1 cellular context compared by ENCODE assay signal in the genomic region with DNA sequence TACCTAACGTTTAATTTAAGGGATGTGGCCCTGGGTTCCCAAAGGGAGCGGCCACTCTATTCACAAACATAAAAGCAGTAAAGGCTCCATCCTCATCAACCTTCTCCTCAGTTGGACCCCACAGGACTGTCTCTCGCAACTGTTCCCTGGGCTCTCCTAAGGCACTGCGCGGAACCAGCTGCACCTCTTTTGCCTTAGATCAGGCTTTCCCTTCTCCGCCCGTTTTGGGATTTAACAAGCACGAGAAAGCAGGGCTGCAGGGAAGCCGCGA.
TF ChIP-seq lines count a peak whose summit lies in the region.

No MANE protein-coding gene starts in this region.

TF ChIP-seq in HepG2, 621 proteins besides CTCF, POLR2A, EP300 and RAD21 (continues in another document):
- TF ChIP-seq, protein P1, sequence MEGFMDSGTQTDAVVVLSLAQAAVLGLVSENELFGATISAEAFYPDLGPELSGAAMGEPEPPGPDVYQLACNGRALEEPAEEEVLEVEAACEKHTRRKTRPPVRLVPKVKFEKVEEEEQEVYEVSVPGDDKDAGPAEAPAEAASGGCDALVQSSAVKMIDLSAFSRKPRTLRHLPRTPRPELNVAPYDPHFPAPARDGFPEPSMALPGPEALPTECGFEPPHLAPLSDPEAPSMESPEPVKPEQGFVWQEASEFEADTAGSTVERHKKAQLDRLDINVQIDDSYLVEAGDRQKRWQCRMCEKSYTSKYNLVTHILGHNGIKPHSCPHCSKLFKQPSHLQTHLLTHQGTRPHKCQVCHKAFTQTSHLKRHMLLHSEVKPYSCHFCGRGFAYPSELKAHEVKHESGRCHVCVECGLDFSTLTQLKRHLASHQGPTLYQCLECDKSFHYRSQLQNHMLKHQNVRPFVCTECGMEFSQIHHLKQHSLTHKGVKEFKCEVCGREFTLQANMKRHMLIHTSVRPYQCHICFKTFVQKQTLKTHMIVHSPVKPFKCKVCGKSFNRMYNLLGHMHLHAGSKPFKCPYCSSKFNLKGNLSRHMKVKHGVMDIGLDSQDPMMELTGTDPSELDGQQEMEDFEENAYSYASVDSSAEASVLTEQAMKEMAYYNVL (CRISPR knock-in tag; IDR thresholded peaks at IDR 0.05; ENCODE audit: borderline replicate concordance): peak; percentile 3; the same call in 1 of the 2 replicates
- TF ChIP-seq ARID3A (IDR thresholded peaks at IDR 0.05; ENCODE audit: low read depth, low read length) (no peak), ZNF30 (CRISPR knock-in tag; IDR thresholded peaks at IDR 0.05) (0 out of 2 replicates have a peak, but pooled peaks have one; percentile 17), FOXO4 (CRISPR knock-in tag; conservative IDR thresholded peaks at IDR 0.05) (0 out of 2 replicates have a peak, but pooled peaks have one; percentile 18), ZNF17 (CRISPR knock-in tag; IDR thresholded peaks at IDR 0.05) (no peak), PRDM4 (CRISPR knock-in tag; IDR thresholded peaks at IDR 0.05; ENCODE audit: borderline replicate concordance) (no peak), SOX6 (IDR thresholded peaks at IDR 0.05) (no peak), SOX6 (CRISPR knock-in tag; IDR thresholded peaks at IDR 0.05) (no peak), MZF1 (CRISPR knock-in tag; IDR thresholded peaks at IDR 0.05; ENCODE audit: borderline replicate concordance) (no peak), ZFY (CRISPR knock-in tag; IDR thresholded peaks at IDR 0.05) (no peak), TCF12 (IDR thresholded peaks at IDR 0.05) (no peak), TCF12 (CRISPR knock-in tag; IDR thresholded peaks at IDR 0.05) (no peak), ZNF564 (CRISPR knock-in tag; IDR thresholded peaks at IDR 0.05) (no peak), CEBPZ (IDR thresholded peaks at IDR 0.05; ENCODE audit: low read length) (no peak), ZFX (CRISPR knock-in tag; IDR thresholded peaks at IDR 0.05; ENCODE audit: low read depth) (no peak), ATM (IDR thresholded peaks at IDR 0.05; ENCODE audit: borderline replicate concordance) (no peak), PHF21A (CRISPR knock-in tag; IDR thresholded peaks at IDR 0.05) (no peak), ZBTB1 (CRISPR knock-in tag; IDR thresholded peaks at IDR 0.05; ENCODE audit: borderline replicate concordance) (no peak), LRRFIP1 (CRISPR knock-in tag; conservative IDR thresholded peaks at IDR 0.05) (no peak), SALL1 (CRISPR knock-in tag; IDR thresholded peaks at IDR 0.05) (no peak), ZNF7 (CRISPR knock-in tag; IDR thresholded peaks at IDR 0.05) (0 out of 2 replicates have a peak, but pooled peaks have one; percentile 20), NCOR1 (IDR thresholded peaks at IDR 0.05; ENCODE audit: borderline replicate concordance, low read length) (no peak), ZBTB3 (CRISPR knock-in tag; IDR thresholded peaks at IDR 0.05; ENCODE audit: borderline replicate concordance, low read depth) (no peak), CERS6 (CRISPR knock-in tag; IDR thresholded peaks at IDR 0.05) (no peak), HIVEP1 (CRISPR knock-in tag; IDR thresholded peaks at IDR 0.05) (no peak), ZNF431 (CRISPR knock-in tag; IDR thresholded peaks at IDR 0.05; ENCODE audit: borderline replicate concordance, low read depth) (no peak)
- TF ChIP-seq, protein P2, sequence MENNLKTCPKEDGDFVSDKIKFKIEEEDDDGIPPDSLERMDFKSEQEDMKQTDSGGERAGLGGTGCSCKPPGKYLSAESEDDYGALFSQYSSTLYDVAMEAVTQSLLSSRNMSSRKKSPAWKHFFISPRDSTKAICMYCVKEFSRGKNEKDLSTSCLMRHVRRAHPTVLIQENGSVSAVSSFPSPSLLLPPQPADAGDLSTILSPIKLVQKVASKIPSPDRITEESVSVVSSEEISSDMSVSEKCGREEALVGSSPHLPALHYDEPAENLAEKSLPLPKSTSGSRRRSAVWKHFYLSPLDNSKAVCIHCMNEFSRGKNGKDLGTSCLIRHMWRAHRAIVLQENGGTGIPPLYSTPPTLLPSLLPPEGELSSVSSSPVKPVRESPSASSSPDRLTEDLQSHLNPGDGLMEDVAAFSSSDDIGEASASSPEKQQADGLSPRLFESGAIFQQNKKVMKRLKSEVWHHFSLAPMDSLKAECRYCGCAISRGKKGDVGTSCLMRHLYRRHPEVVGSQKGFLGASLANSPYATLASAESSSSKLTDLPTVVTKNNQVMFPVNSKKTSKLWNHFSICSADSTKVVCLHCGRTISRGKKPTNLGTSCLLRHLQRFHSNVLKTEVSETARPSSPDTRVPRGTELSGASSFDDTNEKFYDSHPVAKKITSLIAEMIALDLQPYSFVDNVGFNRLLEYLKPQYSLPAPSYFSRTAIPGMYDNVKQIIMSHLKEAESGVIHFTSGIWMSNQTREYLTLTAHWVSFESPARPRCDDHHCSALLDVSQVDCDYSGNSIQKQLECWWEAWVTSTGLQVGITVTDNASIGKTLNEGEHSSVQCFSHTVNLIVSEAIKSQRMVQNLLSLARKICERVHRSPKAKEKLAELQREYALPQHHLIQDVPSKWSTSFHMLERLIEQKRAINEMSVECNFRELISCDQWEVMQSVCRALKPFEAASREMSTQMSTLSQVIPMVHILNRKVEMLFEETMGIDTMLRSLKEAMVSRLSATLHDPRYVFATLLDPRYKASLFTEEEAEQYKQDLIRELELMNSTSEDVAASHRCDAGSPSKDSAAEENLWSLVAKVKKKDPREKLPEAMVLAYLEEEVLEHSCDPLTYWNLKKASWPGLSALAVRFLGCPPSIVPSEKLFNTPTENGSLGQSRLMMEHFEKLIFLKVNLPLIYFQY (CRISPR knock-in tag; IDR thresholded peaks at IDR 0.05; ENCODE audit: borderline replicate concordance): no peak
- TF ChIP-seq, protein P3, sequence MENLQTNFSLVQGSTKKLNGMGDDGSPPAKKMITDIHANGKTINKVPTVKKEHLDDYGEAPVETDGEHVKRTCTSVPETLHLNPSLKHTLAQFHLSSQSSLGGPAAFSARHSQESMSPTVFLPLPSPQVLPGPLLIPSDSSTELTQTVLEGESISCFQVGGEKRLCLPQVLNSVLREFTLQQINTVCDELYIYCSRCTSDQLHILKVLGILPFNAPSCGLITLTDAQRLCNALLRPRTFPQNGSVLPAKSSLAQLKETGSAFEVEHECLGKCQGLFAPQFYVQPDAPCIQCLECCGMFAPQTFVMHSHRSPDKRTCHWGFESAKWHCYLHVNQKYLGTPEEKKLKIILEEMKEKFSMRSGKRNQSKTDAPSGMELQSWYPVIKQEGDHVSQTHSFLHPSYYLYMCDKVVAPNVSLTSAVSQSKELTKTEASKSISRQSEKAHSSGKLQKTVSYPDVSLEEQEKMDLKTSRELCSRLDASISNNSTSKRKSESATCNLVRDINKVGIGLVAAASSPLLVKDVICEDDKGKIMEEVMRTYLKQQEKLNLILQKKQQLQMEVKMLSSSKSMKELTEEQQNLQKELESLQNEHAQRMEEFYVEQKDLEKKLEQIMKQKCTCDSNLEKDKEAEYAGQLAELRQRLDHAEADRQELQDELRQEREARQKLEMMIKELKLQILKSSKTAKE (CRISPR knock-in tag; IDR thresholded peaks at IDR 0.05; ENCODE audit: borderline replicate concordance): no peak
- TF ChIP-seq, protein P4, sequence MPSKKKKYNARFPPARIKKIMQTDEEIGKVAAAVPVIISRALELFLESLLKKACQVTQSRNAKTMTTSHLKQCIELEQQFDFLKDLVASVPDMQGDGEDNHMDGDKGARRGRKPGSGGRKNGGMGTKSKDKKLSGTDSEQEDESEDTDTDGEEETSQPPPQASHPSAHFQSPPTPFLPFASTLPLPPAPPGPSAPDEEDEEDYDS (CRISPR knock-in tag; IDR thresholded peaks at IDR 0.05): no peak
